In the genomic region with DNA sequence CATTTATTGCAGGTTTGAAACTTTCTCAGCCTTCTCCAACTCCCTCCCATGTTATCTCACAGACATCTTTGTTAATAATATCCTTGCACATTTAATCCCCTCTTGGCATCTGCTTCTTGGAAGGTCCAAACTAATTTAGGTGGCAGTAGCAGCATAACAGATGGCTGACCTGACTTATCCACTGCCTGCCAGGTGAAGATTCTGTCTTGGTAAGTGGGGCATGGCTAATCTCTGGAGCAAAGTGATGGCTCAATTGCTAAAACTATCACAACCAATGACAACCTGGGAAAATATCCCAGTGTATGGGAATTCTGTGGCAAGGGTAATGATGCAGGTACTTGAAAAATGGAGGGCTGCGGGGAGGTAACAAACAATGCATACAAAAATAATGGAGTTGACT, we compare ENCODE assay signal across 28 cellular contexts.
"Had no signal": no experiment of that assay in that cellular context is flagged by ENCODE, and none has a peak within 500 bp of the region (broad histone marks: within the 10 kb centered on the region; RNA-seq: fewer than 3 reads in every experiment).

No MANE protein-coding gene starts in this region.

- DNase-seq: activated CD4-positive, alpha-beta memory T cell treated with anti-CD3 and anti-CD28 coated beads for 36 hours; activated CD4-positive, alpha-beta T cell treated with anti-CD3 and anti-CD28 coated beads for 36 hours; activated CD4-positive, alpha-beta T cell treated with anti-CD3 and anti-CD28 coated beads, Interleukin-2, amount 10 ng/mL, durations not matched to agents 24 days and 14 days; activated CD4-positive, CD25-positive, alpha-beta regulatory T cell; activated CD4-positive, CD25-positive, alpha-beta regulatory T cell treated with anti-CD3 and anti-CD28 coated beads, Interleukin-2, amount 50 U/mL, for 72 hours; activated CD8-positive, alpha-beta memory T cell treated with anti-CD3 and anti-CD28 coated beads, Interleukin-2, amount 10 ng/mL, durations not matched to agents 7 days and 5 days; activated CD8-positive, alpha-beta memory T cell treated with anti-CD3 and anti-CD28 coated beads, Interleukin-2, amount 50 U/mL, for 4 hours; activated CD8-positive, alpha-beta T cell treated with anti-CD3 and anti-CD28 coated beads, Interleukin-2, amount 10 ng/mL, durations not matched to agents 7 days and 5 days; activated effector memory CD4-positive, alpha-beta T cell treated with anti-CD3 and anti-CD28 coated beads, Interleukin-2, amount 50 U/mL, for 16 hours; activated naive CD4-positive, alpha-beta T cell treated with anti-CD3 and anti-CD28 coated beads for 36 hours; activated naive CD8-positive, alpha-beta T cell treated with anti-CD3 and anti-CD28 coated beads for 36 hours; activated naive CD8-positive, alpha-beta T cell treated with anti-CD3 and anti-CD28 coated beads, Interleukin-2, amount 50 U/mL, for 24 hours; activated T-cell treated with anti-CD3 and anti-CD28 coated beads, Interleukin-2, amount 50 U/mL, for 1 hour; activated T-cell treated with anti-CD3 and anti-CD28 coated beads, Interleukin-2, amount 50 U/mL, for 48 hours; adrenal gland; amygdala; aorta; body of pancreas; central memory CD4-positive, alpha-beta T cell; cortex of kidney; dermis blood vessel endothelial cell; effector CD8-positive, alpha-beta T cell; esophagus squamous epithelium; foreskin melanocyte; heart right ventricle; T-helper 17 cell; T1000 had no signal

- ATAC-seq: activated CD4-positive, alpha-beta T cell treated with anti-CD3 and anti-CD28 coated beads for 36 hours; activated CD8-positive, alpha-beta memory T cell treated with anti-CD3 and anti-CD28 coated beads, Interleukin-2, amount 10 ng/mL, durations not matched to agents 7 days and 5 days; activated CD8-positive, alpha-beta T cell treated with anti-CD3 and anti-CD28 coated beads, Interleukin-2, amount 10 ng/mL, durations not matched to agents 7 days and 5 days; activated naive CD8-positive, alpha-beta T cell treated with anti-CD3 and anti-CD28 coated beads, Interleukin-2, amount 50 U/mL, for 24 hours; body of pancreas; gastroesophageal sphincter; heart right ventricle; T-helper 17 cell had no signal
